11 cellular contexts compared by ENCODE assay signal in the genomic region with DNA sequence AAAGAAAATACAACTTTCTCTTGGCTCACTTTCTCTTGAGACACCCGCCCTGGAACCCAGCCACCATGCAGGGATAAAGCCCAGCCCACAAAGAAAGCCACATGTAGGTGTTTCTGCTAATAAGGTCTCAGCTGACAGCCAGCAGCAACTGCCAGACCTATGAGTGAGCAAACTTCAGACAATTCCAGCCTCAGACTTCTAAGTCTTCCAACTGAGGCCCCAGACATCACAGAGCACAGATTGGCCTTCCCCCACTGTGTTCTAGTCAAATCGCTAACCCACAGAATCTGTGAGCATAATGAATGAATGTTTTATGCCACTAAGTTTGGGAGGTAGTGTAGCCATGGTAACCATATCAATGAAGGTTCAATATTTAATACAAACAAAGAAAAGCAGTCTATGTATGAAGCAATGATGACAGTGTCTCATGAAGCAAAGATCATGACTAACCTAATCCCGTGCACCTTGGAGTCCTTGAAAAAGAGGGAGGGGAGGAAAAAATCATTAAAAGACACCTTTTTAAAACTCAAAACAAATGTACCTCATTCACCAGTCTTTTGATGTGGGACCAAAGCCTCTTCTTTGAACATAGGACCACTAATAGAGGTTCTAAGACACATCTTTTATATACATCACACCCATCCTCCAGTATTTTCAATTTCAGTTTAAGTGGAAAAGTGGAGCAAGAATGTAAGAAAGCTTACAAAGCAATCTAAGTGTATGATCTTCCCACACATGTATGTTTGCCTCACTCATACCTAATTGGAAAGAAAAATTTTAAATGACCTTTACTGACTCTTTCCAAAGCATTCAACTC. TPM values are rescaled to one million over a fixed set of nuclear protein-coding genes. Genes with fewer than 3 reads are reported as not detected.
DNase-seq lines count a peak whose midpoint lies in the region; ATAC-seq and TF ChIP-seq lines count a peak whose summit lies in the region.
"Had no signal": no experiment of that assay in that cellular context is flagged by ENCODE, and none has a peak within 500 bp of the region (broad histone marks: within the 10 kb centered on the region; RNA-seq: fewer than 3 reads in every experiment).

No MANE protein-coding gene starts in this region.

- peaks cover 30% of the 10 kb centered on the region for H3K4me1 Mint-ChIP-seq in activated CD8-positive, alpha-beta memory T cell treated with anti-CD3 and anti-CD28 coated beads, Interleukin-2, amount 10 ng/mL, durations not matched to agents 7 days and 5 days
- H3K4me1 Mint-ChIP-seq in T-helper 2 cell treated with Interferon-gamma antibody and Interleukin-4, amounts not matched to agents 5 μg/mL and 100 μg/mL, for 36 hours (ENCODE audit: low read depth): peaks cover 34% of the 10 kb centered on the region

- intact Hi-C loops in thyroid gland (cut with DNase I): no loop called here

- H3K4me3 Mint-ChIP-seq in activated CD8-positive, alpha-beta memory T cell treated with anti-CD3 and anti-CD28 coated beads, Interleukin-2, amount 10 ng/mL, durations not matched to agents 7 days and 5 days: no peak overlapping the region
- H3K4me3 Mint-ChIP-seq in T-helper 2 cell treated with Interferon-gamma antibody and Interleukin-4, amounts not matched to agents 5 μg/mL and 100 μg/mL, for 36 hours: no peak overlapping the region

- TF ChIP-seq CTCF in thyroid gland (IDR thresholded peaks at IDR 0.05): no peak

- H3K36me3 Mint-ChIP-seq in activated CD8-positive, alpha-beta memory T cell treated with anti-CD3 and anti-CD28 coated beads, Interleukin-2, amount 10 ng/mL, durations not matched to agents 7 days and 5 days: peaks cover 17% of the 10 kb centered on the region
- peaks cover 26% of the 10 kb centered on the region for H3K36me3 Mint-ChIP-seq in T-helper 2 cell treated with Interferon-gamma antibody and Interleukin-4, amounts not matched to agents 5 μg/mL and 100 μg/mL, for 36 hours (ENCODE audit: low read depth)

- H3K4me1 ChIP-seq in thyroid gland: peaks cover 0 to 9% of the 10 kb centered on the region in 2 donors
- H3K4me1 ChIP-seq: SJSA1 had no signal

- no peaks in the 10 kb centered on the region for H3K27me3 ChIP-seq in thyroid gland
- H3K27me3 ChIP-seq: SJSA1, upper lobe of right lung had no signal

- H3K27ac Mint-ChIP-seq in activated CD8-positive, alpha-beta memory T cell treated with anti-CD3 and anti-CD28 coated beads, Interleukin-2, amount 10 ng/mL, durations not matched to agents 7 days and 5 days: peak overlapping the region; percentile 41
- peak overlapping the region; percentile 22 for H3K27ac Mint-ChIP-seq in T-helper 2 cell treated with Interferon-gamma antibody and Interleukin-4, amounts not matched to agents 5 μg/mL and 100 μg/mL, for 36 hours

- H3K9me3 Mint-ChIP-seq in activated CD8-positive, alpha-beta memory T cell treated with anti-CD3 and anti-CD28 coated beads, Interleukin-2, amount 10 ng/mL, durations not matched to agents 7 days and 5 days (ENCODE audit: low read depth): no peaks in the 10 kb centered on the region
- no peaks in the 10 kb centered on the region for H3K9me3 Mint-ChIP-seq in T-helper 2 cell treated with Interferon-gamma antibody and Interleukin-4, amounts not matched to agents 5 μg/mL and 100 μg/mL, for 36 hours

- TF ChIP-seq POLR2A in thyroid gland (IDR thresholded peaks at IDR 0.05): no peak

- ATAC-seq in activated CD8-positive, alpha-beta memory T cell treated with anti-CD3 and anti-CD28 coated beads, Interleukin-2, amount 10 ng/mL, durations not matched to agents 7 days and 5 days: peak; percentile 67
- ATAC-seq: upper lobe of right lung had no signal

- CTCF ChIA-PET in activated CD8-positive, alpha-beta memory T cell treated with anti-CD3 and anti-CD28 coated beads, Interleukin-2, amount 10 ng/mL, durations not matched to agents 7 days and 5 days (lab: Charles Lee): interaction anchor here (1.5 kb wide), 1 partner anchor 12 kb away, joined by 4 read pairs; no protein-coding TSS in a partner anchor

- WGBS in thyroid gland, 2 donors: 76 to 90% methylated on average over 3 of the region's 3 CpGs

- no peak for DNase-seq in activated CD8-positive, alpha-beta memory T cell treated with anti-CD3 and anti-CD28 coated beads, Interleukin-2, amount 10 ng/mL, durations not matched to agents 7 days and 5 days
- no peak for DNase-seq in activated CD8-positive, alpha-beta memory T cell treated with anti-CD3 and anti-CD28 coated beads, Interleukin-2, amount 50 U/mL, for 48 hours
- peak; percentile 48 for DNase-seq in T-helper 2 cell treated with Interferon-gamma antibody and Interleukin-4, amounts not matched to agents 5 μg/mL and 100 μg/mL, for 36 hours (ENCODE audit: low spot score)
- DNase-seq in central memory CD4-positive, alpha-beta T cell: peak; percentile 16
- peak in 2 of 3 experiments; percentile 22 to 41 for DNase-seq in stimulated activated CD4-positive, alpha-beta T cell treated with anti-CD3 and anti-CD28 coated beads, TNF-alpha, amount 100 ng/mL, for 24 hours (ENCODE audit: low read depth in 3 of 3)
- no peak for DNase-seq in HuH-7.5 (ENCODE audit: low spot score)
- DNase-seq in NCI-H2029 (lab: John Stamatoyannopoulos, UW): no peak
- DNase-seq in thyroid gland: no peak
- DNase-seq: NCI-H446 treated with DMSO at 0.1 percent for 48 hours, upper lobe of right lung had no signal

- no peak overlapping the region for H3K27ac ChIP-seq in thyroid gland
- H3K27ac ChIP-seq: SJSA1, upper lobe of right lung had no signal

- no peak overlapping the region for H3K4me3 ChIP-seq in thyroid gland (replicated peaks in 1 of 3)
- H3K4me3 ChIP-seq: SJSA1, upper lobe of right lung had no signal

- H3K36me3 ChIP-seq in thyroid gland: peaks cover 0 to 3% of the 10 kb centered on the region in 2 donors

- no peaks in the 10 kb centered on the region for H3K27me3 Mint-ChIP-seq in activated CD8-positive, alpha-beta memory T cell treated with anti-CD3 and anti-CD28 coated beads, Interleukin-2, amount 10 ng/mL, durations not matched to agents 7 days and 5 days
- H3K27me3 Mint-ChIP-seq in T-helper 2 cell treated with Interferon-gamma antibody and Interleukin-4, amounts not matched to agents 5 μg/mL and 100 μg/mL, for 36 hours (ENCODE audit: low read depth): no peaks in the 10 kb centered on the region

- H3K9me3 ChIP-seq in thyroid gland: no peaks in the 10 kb centered on the region
- H3K9me3 ChIP-seq: SJSA1, upper lobe of right lung had no signal

RNA-seq across cellular contexts. Expression of a gene that starts 6.2 kb away (rescaled TPM):
- total RNA-seq in activated CD8-positive, alpha-beta memory T cell treated with anti-CD3 and anti-CD28 coated beads, Interleukin-2, amount 10 ng/mL, durations not matched to agents 7 days and 5 days: 10 to 100 TPM; 35.0 to 37.1 TPM
- total RNA-seq in thyroid gland: 10 to 100 TPM; 26.9 to 34.9 (median 32.3) TPM

RNA-seq across cellular contexts. Expression of a gene that starts 24.6 kb away (rescaled TPM):
- total RNA-seq in activated CD8-positive, alpha-beta memory T cell treated with anti-CD3 and anti-CD28 coated beads, Interleukin-2, amount 10 ng/mL, durations not matched to agents 7 days and 5 days: 10 to 100 TPM; 11.2 to 14.5 TPM
- 10 to 100 TPM; 12.8 to 19.5 (median 13.6) TPM for total RNA-seq in thyroid gland

Comparison
In these comparisons a context has a peak if more than half of its experiments do, and no peak if none do; other contexts are left out.
1. DNase-seq: peak in T-helper 2 cell treated with Interferon-gamma antibody and Interleukin-4, amounts not matched to agents 5 μg/mL and 100 μg/mL, for 36 hours (single experiment), central memory CD4-positive, alpha-beta T cell (single experiment) and stimulated activated CD4-positive, alpha-beta T cell treated with anti-CD3 and anti-CD28 coated beads, TNF-alpha, amount 100 ng/mL, for 24 hours (2 of 3); none in activated CD8-positive, alpha-beta memory T cell treated with anti-CD3 and anti-CD28 coated beads, Interleukin-2, amount 10 ng/mL, durations not matched to agents 7 days and 5 days (single experiment), activated CD8-positive, alpha-beta memory T cell treated with anti-CD3 and anti-CD28 coated beads, Interleukin-2, amount 50 U/mL, for 48 hours (single experiment), HuH-7.5 (single experiment), NCI-H2029 (single experiment) and thyroid gland (0 of 2).